ENCODE assay signal across 1 cellular context in the genomic region with DNA sequence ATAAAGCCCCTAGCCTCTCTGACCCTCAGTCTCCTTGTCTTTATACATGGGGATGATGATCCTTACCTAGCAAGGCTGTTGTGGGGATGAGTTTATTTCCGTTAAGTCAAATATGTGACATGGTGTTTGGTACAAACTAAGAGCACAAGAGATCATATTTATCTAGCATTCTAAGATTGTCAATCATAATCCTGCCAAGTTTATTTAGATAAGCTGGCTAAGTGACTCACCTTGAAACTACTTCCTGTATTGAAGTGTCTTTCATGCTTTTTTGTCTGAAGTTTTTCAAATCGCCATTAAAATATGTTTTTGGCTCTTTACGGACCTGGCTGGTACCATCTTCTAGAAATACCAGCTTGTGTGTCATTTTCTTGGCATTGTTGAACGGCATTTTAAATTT.
A peak's percentile ranks its signal among the peaks of the same experiment; 100 is the strongest.
TF ChIP-seq lines count a peak whose summit lies in the region.

No MANE protein-coding gene starts in this region.

TF ChIP-seq in endothelial cell of umbilical vein, 7 proteins besides CTCF, POLR2A, EP300 and RAD21:
- TF ChIP-seq FOS (IDR thresholded peaks at IDR 0.05; ENCODE audit: borderline replicate concordance, insufficient read depth, low read length) (peak; percentile 34), POLR2AphosphoS5 (IDR thresholded peaks at IDR 0.05; ENCODE audit: insufficient read depth, low read depth, low read length) (peak; percentile 5), JUN (IDR thresholded peaks at IDR 0.05; ENCODE audit: borderline replicate concordance, insufficient read depth, insufficient read length, low read depth) (peak; percentile 45), MAX (IDR thresholded peaks at IDR 0.05; ENCODE audit: insufficient read depth, insufficient read length) (no peak)
